ENCODE assay signal across 14 cellular contexts in genomic region chr3:12956316-12956660, GRCh38.
DNase-seq lines count a peak whose midpoint lies in the region; ATAC-seq and TF ChIP-seq lines count a peak whose summit lies in the region.
"Had no signal": no experiment of that assay in that cellular context is flagged by ENCODE, and none has a peak within 500 bp of the region (broad histone marks: within the 10 kb centered on the region; RNA-seq: fewer than 3 reads in every experiment).

No MANE protein-coding gene starts in this region.

- peaks cover 5% of the 10 kb centered on the region for H3K36me3 Mint-ChIP-seq in memory B cell

- ATAC-seq in memory B cell (ENCODE audit: low read depth) (no peak), GM18520 (IDR thresholded peaks at IDR 0.05; ENCODE audit: unreplicated experiment) (no peak), GM18909 (IDR thresholded peaks at IDR 0.05; ENCODE audit: poor library complexity, unreplicated experiment) (no peak), GM18907 (IDR thresholded peaks at IDR 0.05; ENCODE audit: unreplicated experiment) (no peak)

- peak overlapping the region; percentile 28 for H3K4me3 Mint-ChIP-seq in memory B cell

- peaks cover 68% of the 10 kb centered on the region for H3K4me1 Mint-ChIP-seq in memory B cell

- H3K27me3 Mint-ChIP-seq in memory B cell: no peaks in the 10 kb centered on the region

- no peak overlapping the region for H2AFZ ChIP-seq in Loucy (ENCODE audit: low read length)

- no peaks in the 10 kb centered on the region for H3K9me3 Mint-ChIP-seq in memory B cell

- no peaks in the 10 kb centered on the region for H3F3A ChIP-seq in Loucy (ENCODE audit: low read depth)

- H4K20me1 ChIP-seq in Loucy (ENCODE audit: insufficient read depth, low read length, poor library complexity, severe bottlenecking): peaks cover 29% of the 10 kb centered on the region

- H3K4me2 ChIP-seq in Loucy (ENCODE audit: low read depth, low read length, poor library complexity, severe bottlenecking): no peak overlapping the region

- H3K27ac Mint-ChIP-seq in memory B cell: peak overlapping the region; percentile 87

- no peak for TF ChIP-seq CTCF in Loucy (conservative IDR thresholded peaks at IDR 0.05; ENCODE audit: low read length)

- H3K4me1 ChIP-seq in Loucy (ENCODE audit: insufficient read depth, low read length, poor library complexity, severe bottlenecking): peaks cover 84% of the 10 kb centered on the region
- H3K4me1 ChIP-seq: SJSA1 had no signal

- peaks cover 98% of the 10 kb centered on the region for H3K79me2 ChIP-seq in Loucy (ENCODE audit: insufficient read depth, low read length)

- DNase-seq in astrocyte of the hippocampus (ENCODE audit: low read depth, low spot score): peak; percentile 54
- no peak for DNase-seq in memory B cell (ENCODE audit: low spot score in 2 of 2)
- DNase-seq: activated CD4-positive, alpha-beta T cell treated with anti-CD3 and anti-CD28 coated beads for 1 hour; activated effector memory CD4-positive, alpha-beta T cell treated with Interleukin-2 at 50 U/mL for 16 hours; NCI-H1105 treated with DMSO at 0.1 percent for 48 hours; NCI-H526 had no signal

- no peaks in the 10 kb centered on the region for H3K9me3 ChIP-seq in Loucy (ENCODE audit: insufficient read depth, low read depth, low read length)
- H3K9me3 ChIP-seq: SJSA1 had no signal

- no peaks in the 10 kb centered on the region for H3K9me2 ChIP-seq in Loucy (replicated peaks; ENCODE audit: low read depth, low read length)

- peak overlapping the region; percentile 64 for H3K9ac ChIP-seq in Loucy (ENCODE audit: low read depth, low read length, poor library complexity, severe bottlenecking)

- H3K4me3 ChIP-seq in Loucy (ENCODE audit: low read length, poor library complexity, severe bottlenecking): no peak overlapping the region
- H3K4me3 ChIP-seq: lung, SJSA1 had no signal

- peak overlapping the region; percentile 32 for H3K27ac ChIP-seq in temporal lobe (ENCODE audit: low read depth, low read length)
- H3K27ac ChIP-seq: HL-60, SJSA1 had no signal

- no peaks in the 10 kb centered on the region for H3K27me3 ChIP-seq in Loucy (ENCODE audit: insufficient read depth, low read length, poor library complexity, severe bottlenecking)
- H3K27me3 ChIP-seq: SJSA1 had no signal

- H3K36me3 ChIP-seq in Loucy (ENCODE audit: insufficient read depth, low read length): peaks cover 5% of the 10 kb centered on the region; the same call in 1 of the 2 replicates
- H3K36me3 ChIP-seq: SJSA1 had no signal
